1 cellular context compared by ENCODE assay signal in genomic region chr1:151629278-151629677, GRCh38.
TF ChIP-seq lines count a peak whose summit lies in the region.

No MANE protein-coding gene starts in this region.

TF ChIP-seq in K562, 482 proteins besides CTCF, POLR2A, EP300 and RAD21 (continued from another document and continues in another):
- TF ChIP-seq CBX3 (IDR thresholded peaks at IDR 0.05; ENCODE audit: borderline replicate concordance in 1 of 2, low read length in 2 of 2) (no peak), SNRNP70 (optimal IDR thresholded peaks at IDR 0.05; ENCODE audit: low read depth, low read length) (no peak), CXXC5 (CRISPR knock-in tag; IDR thresholded peaks at IDR 0.05) (no peak), MYC (IDR thresholded peaks at IDR 0.05; ENCODE audit: low read depth, low read length) (no peak), MYC (CRISPR knock-in tag; IDR thresholded peaks at IDR 0.05; ENCODE audit: borderline replicate concordance, low read depth) (0 out of 2 replicates have a peak, but pooled peaks have one; percentile 22), JUNB (CRISPR knock-in tag; conservative IDR thresholded peaks at IDR 0.05) (no peak), SLC30A9 (CRISPR knock-in tag; IDR thresholded peaks at IDR 0.05) (peak; percentile 81; the same call in 1 of the 2 replicates), NFRKB (IDR thresholded peaks at IDR 0.05; ENCODE audit: low read depth) (no peak), ATF7 (IDR thresholded peaks at IDR 0.05) (no peak), CEBPG (CRISPR knock-in tag; IDR thresholded peaks at IDR 0.05) (no peak), CEBPG (tag; conservative IDR thresholded peaks at IDR 0.05 in 1 of 2, IDR thresholded peaks at IDR 0.05 in 1 of 2) (0 out of 4 replicates have a peak, but pooled peaks of 1 of the 2 experiments have one; percentile 13), POLR3G (IDR thresholded peaks at IDR 0.05; ENCODE audit: extremely low read depth, insufficient read length, insufficient replicate concordance) (no peak), E2F5 (CRISPR knock-in tag; IDR thresholded peaks at IDR 0.05) (no peak), SPI1 (IDR thresholded peaks at IDR 0.05; ENCODE audit: borderline replicate concordance, low read depth, low read length) (no peak), CREB3L1 (IDR thresholded peaks at IDR 0.05; ENCODE audit: borderline replicate concordance, low read depth) (no peak), CBX1 (IDR thresholded peaks at IDR 0.05; ENCODE audit: low read depth) (no peak), MAFG (tag; conservative IDR thresholded peaks at IDR 0.05) (no peak), ELF2 (CRISPR knock-in tag; IDR thresholded peaks at IDR 0.05) (no peak), PPARD (CRISPR knock-in tag; IDR thresholded peaks at IDR 0.05) (peak; percentile 67; the same call in 1 of the 2 replicates), PHF21A (IDR thresholded peaks at IDR 0.05; ENCODE audit: borderline replicate concordance, low read depth) (no peak), ZEB2 (IDR thresholded peaks at IDR 0.05) (no peak), ZNF57 (CRISPR knock-in tag; IDR thresholded peaks at IDR 0.05) (no peak), RBM17 (IDR thresholded peaks at IDR 0.05; ENCODE audit: borderline replicate concordance, low read depth, low read length) (no peak), CBFB (CRISPR knock-in tag; IDR thresholded peaks at IDR 0.05) (no peak), CHD4 (IDR thresholded peaks at IDR 0.05; ENCODE audit: insufficient read depth, insufficient replicate concordance, low read depth, low read length, poor library complexity, severe bottlenecking) (no peak), TFAP4 (CRISPR knock-in tag; IDR thresholded peaks at IDR 0.05; ENCODE audit: borderline replicate concordance) (no peak), PHTF2 (CRISPR knock-in tag; IDR thresholded peaks at IDR 0.05) (no peak), POLR3A (IDR thresholded peaks at IDR 0.05; ENCODE audit: borderline replicate concordance, extremely low read depth, insufficient read depth, insufficient read length) (no peak), ZNF3 (CRISPR knock-in tag; IDR thresholded peaks at IDR 0.05) (no peak), NCOA4 (IDR thresholded peaks at IDR 0.05; ENCODE audit: partially characterized antibody) (no peak), HLTF (IDR thresholded peaks at IDR 0.05) (no peak), ZSCAN32 (CRISPR knock-in tag; IDR thresholded peaks at IDR 0.05) (no peak), ZNF24 (IDR thresholded peaks at IDR 0.05) (no peak), ADNP (tag; IDR thresholded peaks at IDR 0.05) (no peak), CBX5 (IDR thresholded peaks at IDR 0.05; ENCODE audit: borderline replicate concordance, low read depth) (no peak), CHD1 (IDR thresholded peaks at IDR 0.05; ENCODE audit: low read length) (no peak), RFX1 (IDR thresholded peaks at IDR 0.05) (no peak), ZNF224 (CRISPR knock-in tag; IDR thresholded peaks at IDR 0.05) (no peak), ESRRB (CRISPR knock-in tag; IDR thresholded peaks at IDR 0.05; ENCODE audit: borderline replicate concordance) (no peak), MTF1 (CRISPR knock-in tag; IDR thresholded peaks at IDR 0.05; ENCODE audit: borderline replicate concordance) (peak; percentile 88; the same call in 1 of the 2 replicates), SRF (CRISPR knock-in tag; IDR thresholded peaks at IDR 0.05) (no peak), NCOA6 (IDR thresholded peaks at IDR 0.05) (no peak), PTBP1 (IDR thresholded peaks at IDR 0.05; ENCODE audit: low read depth, low read length) (no peak), FOSL1 (tag; conservative IDR thresholded peaks at IDR 0.05) (no peak), ZNF79 (CRISPR knock-in tag; IDR thresholded peaks at IDR 0.05; ENCODE audit: low read depth) (peak; percentile 31; the same call in 1 of the 2 replicates), MTA2 (IDR thresholded peaks at IDR 0.05; ENCODE audit: low read depth) (no peak), NFIX (CRISPR knock-in tag; IDR thresholded peaks at IDR 0.05; ENCODE audit: low read depth) (peak; percentile 72), SIX5 (IDR thresholded peaks at IDR 0.05; ENCODE audit: borderline replicate concordance in 1 of 2, insufficient read depth in 1 of 2, low read depth in 1 of 2, low read length in 2 of 2) (no peak), SIN3A (IDR thresholded peaks at IDR 0.05; ENCODE audit: borderline replicate concordance in 2 of 2, control insufficient read depth in 1 of 2, low read depth in 2 of 2, low read length in 2 of 2) (no peak), HSF4 (CRISPR knock-in tag; IDR thresholded peaks at IDR 0.05; ENCODE audit: borderline replicate concordance) (no peak), ZNF184 (CRISPR knock-in tag; IDR thresholded peaks at IDR 0.05) (no peak), ZBTB9 (CRISPR knock-in tag; IDR thresholded peaks at IDR 0.05) (no peak), ZNF239 (CRISPR knock-in tag; IDR thresholded peaks at IDR 0.05) (no peak), ZNF277 (CRISPR knock-in tag; IDR thresholded peaks at IDR 0.05; ENCODE audit: borderline replicate concordance) (peak; percentile 98), RB1 (IDR thresholded peaks at IDR 0.05; ENCODE audit: low read depth) (no peak), ZNF232 (CRISPR knock-in tag; IDR thresholded peaks at IDR 0.05) (no peak)
- TF ChIP-seq, protein P1, sequence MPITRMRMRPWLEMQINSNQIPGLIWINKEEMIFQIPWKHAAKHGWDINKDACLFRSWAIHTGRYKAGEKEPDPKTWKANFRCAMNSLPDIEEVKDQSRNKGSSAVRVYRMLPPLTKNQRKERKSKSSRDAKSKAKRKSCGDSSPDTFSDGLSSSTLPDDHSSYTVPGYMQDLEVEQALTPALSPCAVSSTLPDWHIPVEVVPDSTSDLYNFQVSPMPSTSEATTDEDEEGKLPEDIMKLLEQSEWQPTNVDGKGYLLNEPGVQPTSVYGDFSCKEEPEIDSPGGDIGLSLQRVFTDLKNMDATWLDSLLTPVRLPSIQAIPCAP (CRISPR knock-in tag; IDR thresholded peaks at IDR 0.05; ENCODE audit: borderline replicate concordance), result no peak
- TF ChIP-seq, protein P2, sequence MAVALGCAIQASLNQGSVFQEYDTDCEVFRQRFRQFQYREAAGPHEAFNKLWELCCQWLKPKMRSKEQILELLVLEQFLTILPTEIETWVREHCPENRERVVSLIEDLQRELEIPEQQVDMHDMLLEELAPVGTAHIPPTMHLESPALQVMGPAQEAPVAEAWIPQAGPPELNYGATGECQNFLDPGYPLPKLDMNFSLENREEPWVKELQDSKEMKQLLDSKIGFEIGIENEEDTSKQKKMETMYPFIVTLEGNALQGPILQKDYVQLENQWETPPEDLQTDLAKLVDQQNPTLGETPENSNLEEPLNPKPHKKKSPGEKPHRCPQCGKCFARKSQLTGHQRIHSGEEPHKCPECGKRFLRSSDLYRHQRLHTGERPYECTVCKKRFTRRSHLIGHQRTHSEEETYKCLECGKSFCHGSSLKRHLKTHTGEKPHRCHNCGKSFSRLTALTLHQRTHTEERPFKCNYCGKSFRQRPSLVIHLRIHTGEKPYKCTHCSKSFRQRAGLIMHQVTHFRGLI (CRISPR knock-in tag; IDR thresholded peaks at IDR 0.05), result peak; percentile 88
- TF ChIP-seq, protein P3, sequence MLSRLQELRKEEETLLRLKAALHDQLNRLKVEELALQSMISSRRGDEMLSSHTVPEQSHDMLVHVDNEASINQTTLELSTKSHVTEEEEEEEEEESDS (CRISPR knock-in tag; IDR thresholded peaks at IDR 0.05), result no peak
- TF ChIP-seq, protein P4, sequence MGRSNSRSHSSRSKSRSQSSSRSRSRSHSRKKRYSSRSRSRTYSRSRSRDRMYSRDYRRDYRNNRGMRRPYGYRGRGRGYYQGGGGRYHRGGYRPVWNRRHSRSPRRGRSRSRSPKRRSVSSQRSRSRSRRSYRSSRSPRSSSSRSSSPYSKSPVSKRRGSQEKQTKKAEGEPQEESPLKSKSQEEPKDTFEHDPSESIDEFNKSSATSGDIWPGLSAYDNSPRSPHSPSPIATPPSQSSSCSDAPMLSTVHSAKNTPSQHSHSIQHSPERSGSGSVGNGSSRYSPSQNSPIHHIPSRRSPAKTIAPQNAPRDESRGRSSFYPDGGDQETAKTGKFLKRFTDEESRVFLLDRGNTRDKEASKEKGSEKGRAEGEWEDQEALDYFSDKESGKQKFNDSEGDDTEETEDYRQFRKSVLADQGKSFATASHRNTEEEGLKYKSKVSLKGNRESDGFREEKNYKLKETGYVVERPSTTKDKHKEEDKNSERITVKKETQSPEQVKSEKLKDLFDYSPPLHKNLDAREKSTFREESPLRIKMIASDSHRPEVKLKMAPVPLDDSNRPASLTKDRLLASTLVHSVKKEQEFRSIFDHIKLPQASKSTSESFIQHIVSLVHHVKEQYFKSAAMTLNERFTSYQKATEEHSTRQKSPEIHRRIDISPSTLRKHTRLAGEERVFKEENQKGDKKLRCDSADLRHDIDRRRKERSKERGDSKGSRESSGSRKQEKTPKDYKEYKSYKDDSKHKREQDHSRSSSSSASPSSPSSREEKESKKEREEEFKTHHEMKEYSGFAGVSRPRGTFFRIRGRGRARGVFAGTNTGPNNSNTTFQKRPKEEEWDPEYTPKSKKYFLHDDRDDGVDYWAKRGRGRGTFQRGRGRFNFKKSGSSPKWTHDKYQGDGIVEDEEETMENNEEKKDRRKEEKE (IDR thresholded peaks at IDR 0.05; ENCODE audit: borderline replicate concordance in 1 of 2, control insufficient read depth in 1 of 2, low read depth in 2 of 2, low read length in 1 of 2), result no peak
- TF ChIP-seq, protein P5, sequence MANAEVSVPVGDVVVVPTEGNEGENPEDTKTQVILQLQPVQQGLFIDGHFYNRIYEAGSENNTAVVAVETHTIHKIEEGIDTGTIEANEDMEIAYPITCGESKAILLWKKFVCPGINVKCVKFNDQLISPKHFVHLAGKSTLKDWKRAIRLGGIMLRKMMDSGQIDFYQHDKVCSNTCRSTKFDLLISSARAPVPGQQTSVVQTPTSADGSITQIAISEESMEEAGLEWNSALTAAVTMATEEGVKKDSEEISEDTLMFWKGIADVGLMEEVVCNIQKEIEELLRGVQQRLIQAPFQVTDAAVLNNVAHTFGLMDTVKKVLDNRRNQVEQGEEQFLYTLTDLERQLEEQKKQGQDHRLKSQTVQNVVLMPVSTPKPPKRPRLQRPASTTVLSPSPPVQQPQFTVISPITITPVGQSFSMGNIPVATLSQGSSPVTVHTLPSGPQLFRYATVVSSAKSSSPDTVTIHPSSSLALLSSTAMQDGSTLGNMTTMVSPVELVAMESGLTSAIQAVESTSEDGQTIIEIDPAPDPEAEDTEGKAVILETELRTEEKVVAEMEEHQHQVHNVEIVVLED (CRISPR knock-in tag; IDR thresholded peaks at IDR 0.05), result no peak
- TF ChIP-seq, protein P6, sequence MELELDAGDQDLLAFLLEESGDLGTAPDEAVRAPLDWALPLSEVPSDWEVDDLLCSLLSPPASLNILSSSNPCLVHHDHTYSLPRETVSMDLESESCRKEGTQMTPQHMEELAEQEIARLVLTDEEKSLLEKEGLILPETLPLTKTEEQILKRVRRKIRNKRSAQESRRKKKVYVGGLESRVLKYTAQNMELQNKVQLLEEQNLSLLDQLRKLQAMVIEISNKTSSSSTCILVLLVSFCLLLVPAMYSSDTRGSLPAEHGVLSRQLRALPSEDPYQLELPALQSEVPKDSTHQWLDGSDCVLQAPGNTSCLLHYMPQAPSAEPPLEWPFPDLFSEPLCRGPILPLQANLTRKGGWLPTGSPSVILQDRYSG (tag; conservative IDR thresholded peaks at IDR 0.05; ENCODE audit: low read depth), result no peak
